ENCODE assay signal across 1 cellular context in the genomic region with DNA sequence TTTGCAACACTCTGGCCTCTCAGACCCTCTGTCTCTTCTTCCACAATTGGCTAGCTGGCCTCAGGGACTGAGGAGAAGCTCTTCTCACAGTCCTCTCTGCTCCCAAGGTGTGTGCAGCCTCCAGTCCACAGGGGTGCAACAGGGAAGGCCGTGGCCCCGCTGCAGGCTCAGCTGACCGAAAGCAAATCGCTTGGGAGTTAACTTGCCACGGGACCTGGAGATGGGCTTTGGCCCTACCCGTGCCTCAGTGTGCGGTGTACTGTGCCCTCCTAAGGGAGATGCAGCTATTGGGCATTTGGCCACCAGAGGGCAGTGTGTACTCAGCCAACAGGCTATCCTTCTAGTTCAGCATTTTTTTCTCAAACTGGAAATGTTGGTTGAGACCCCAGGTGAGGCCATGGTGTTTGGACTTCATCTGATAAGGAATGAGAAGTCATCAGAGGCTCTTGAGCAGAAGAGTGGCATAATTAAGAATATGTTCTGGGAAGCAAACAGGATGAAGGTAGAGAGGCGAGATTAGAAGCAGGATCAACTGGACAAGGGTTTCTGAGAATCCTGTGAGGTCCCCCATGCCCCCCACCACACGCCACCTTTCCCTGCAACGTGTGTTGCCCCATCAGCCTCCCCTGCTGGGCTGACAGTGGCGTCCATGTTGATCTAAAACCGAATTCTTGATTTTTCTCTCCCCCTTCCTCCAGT.
A peak's percentile ranks its signal among the peaks of the same experiment; 100 is the strongest.
TF ChIP-seq lines count a peak whose summit lies in the region.

No MANE protein-coding gene starts in this region.

TF ChIP-seq in HCT116, 20 proteins besides CTCF, POLR2A, EP300 and RAD21:
- TF ChIP-seq TCF7L2 (IDR thresholded peaks at IDR 0.05; ENCODE audit: borderline replicate concordance, extremely low read depth, insufficient read depth, insufficient read length) (no peak), YY1 (IDR thresholded peaks at IDR 0.05; ENCODE audit: extremely low read depth, insufficient replicate concordance, low read depth, low read length) (peak; percentile 25)
TF ChIP-seq in HCT116: peak in this region for 1.
